Comparison of ENCODE assay signal across 10 cellular contexts in the genomic region with DNA sequence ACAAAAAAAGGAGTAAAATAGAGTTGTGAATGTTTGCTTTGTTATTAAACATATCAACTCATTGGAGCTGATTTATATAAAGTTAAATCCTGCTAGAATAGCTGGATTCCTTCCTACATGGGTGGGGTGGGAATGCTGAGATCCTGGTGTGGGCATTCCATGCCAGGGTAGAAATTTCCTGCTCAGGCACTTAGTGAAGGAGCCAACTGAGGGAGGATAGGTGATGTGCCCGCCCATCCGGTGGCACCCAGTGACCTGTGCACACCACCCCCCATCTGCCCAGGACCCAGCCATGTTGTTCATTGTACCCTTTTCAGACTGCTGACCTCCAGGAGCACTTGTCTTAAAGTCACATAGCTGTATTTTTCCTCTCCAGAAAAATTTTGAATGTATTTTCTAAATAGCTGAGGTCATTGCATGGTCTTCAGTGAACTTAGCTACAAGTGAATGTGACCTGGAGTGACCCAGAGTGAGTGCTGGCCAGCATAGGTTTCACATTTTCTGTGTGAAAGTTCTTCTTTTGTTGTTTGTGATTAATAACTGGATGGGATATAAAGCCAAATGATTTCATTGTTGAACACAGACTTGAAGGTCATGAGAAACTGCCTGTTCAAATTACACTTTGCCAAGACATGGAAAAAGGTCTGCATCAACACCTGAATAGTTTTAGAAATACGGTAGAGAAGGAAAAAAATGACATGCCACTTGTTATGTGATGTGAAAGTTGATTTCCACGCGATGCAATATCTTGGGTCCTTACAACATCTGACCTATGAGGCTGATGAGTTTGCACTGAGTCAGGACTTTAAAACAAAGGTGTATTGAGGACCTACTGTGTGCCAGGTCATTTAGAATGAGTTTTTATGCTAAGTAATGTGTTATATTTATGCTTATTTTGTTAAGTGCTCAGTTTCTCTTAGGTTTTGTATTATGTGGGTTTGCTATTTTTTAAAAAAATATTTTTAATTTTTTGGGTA.
DNase-seq lines count a peak whose midpoint lies in the region; ATAC-seq and TF ChIP-seq lines count a peak whose summit lies in the region.
"Had no signal": no experiment of that assay in that cellular context is flagged by ENCODE, and none has a peak within 500 bp of the region (broad histone marks: within the 10 kb centered on the region; RNA-seq: fewer than 3 reads in every experiment).

No MANE protein-coding gene starts in this region.

- intact Hi-C loops in CD4-positive, alpha-beta T cell (cut with DNase I, micrococcal nuclease), result no loop called here
- intact Hi-C loops in esophagus squamous epithelium (cut with DNase I), result no loop called here

- no peak for DNase-seq in CD4-positive, alpha-beta T cell
- DNase-seq in OCI-M1 (lab: John Stamatoyannopoulos, UW), result peak; percentile 54
- DNase-seq in esophagus squamous epithelium (lab: John Stamatoyannopoulos, UW), result no peak
- no peak for DNase-seq in osteocyte (ENCODE audit: extremely low spot score, unreplicated experiment)
- no peak for DNase-seq in T-cell
- no peak for DNase-seq in NCI-H446 treated with DMSO at 0.1 percent for 48 hours (lab: John Stamatoyannopoulos, UW)
- no peak for DNase-seq in HUDEP-2 (lab: John Stamatoyannopoulos, UW; ENCODE audit: unreplicated experiment in 76 of 76)
- DNase-seq: amniotic stem cell had no signal

- H3K27me3 ChIP-seq in CD4-positive, alpha-beta T cell (ENCODE audit: control insufficient read depth, insufficient read depth, low read length), result no peaks in the 10 kb centered on the region
- no peaks in the 10 kb centered on the region for H3K27me3 ChIP-seq in esophagus squamous epithelium

- 55 to 63% methylated on average over 5 of the region's 5 CpGs for WGBS in esophagus squamous epithelium, 2 donors

- H3K36me3 Mint-ChIP-seq in CD4-positive, alpha-beta T cell (ENCODE audit: low read depth), result peaks cover 29% of the 10 kb centered on the region
- H3K36me3 Mint-ChIP-seq in osteocyte (ENCODE audit: unreplicated experiment), result no peaks in the 10 kb centered on the region
- H3K36me3 Mint-ChIP-seq in T-cell, result peaks cover 36% of the 10 kb centered on the region

- CTCF ChIA-PET in CD4-positive, alpha-beta T cell (lab: Charles Lee), result no interaction called here
- CTCF ChIA-PET in T-cell (lab: Charles Lee), result interaction anchor here in 1 of 2 donors (0.6 kb wide), 1 partner anchor 937 kb away, joined by 3 read pairs; no protein-coding TSS in a partner anchor

- H3K36me3 ChIP-seq in esophagus squamous epithelium, result no peaks in the 10 kb centered on the region

- no peak for TF ChIP-seq POLR2A in esophagus squamous epithelium (IDR thresholded peaks at IDR 0.05)

- peak overlapping the region; percentile 35 for H3K4me3 Mint-ChIP-seq in CD4-positive, alpha-beta T cell
- H3K4me3 Mint-ChIP-seq in osteocyte (ENCODE audit: unreplicated experiment) (no peak overlapping the region), T-cell (no peak overlapping the region)

- no peaks in the 10 kb centered on the region for H3K27me3 Mint-ChIP-seq in CD4-positive, alpha-beta T cell
- H3K27me3 Mint-ChIP-seq in osteocyte (ENCODE audit: unreplicated experiment) (no peaks in the 10 kb centered on the region), T-cell (no peaks in the 10 kb centered on the region)

- H3K27ac ChIP-seq in CD4-positive, alpha-beta T cell (ENCODE audit: low read depth, low read length), result no peak overlapping the region
- peak overlapping the region in 3 of 4 donors; percentile 8 to 56 (median 45) for H3K27ac ChIP-seq in esophagus squamous epithelium
- H3K27ac ChIP-seq: C4-2B had no signal

- H3K4me1 Mint-ChIP-seq in CD4-positive, alpha-beta T cell (ENCODE audit: low read depth), result peaks cover 95% of the 10 kb centered on the region
- H3K4me1 Mint-ChIP-seq in osteocyte (ENCODE audit: unreplicated experiment), result peaks cover 47% of the 10 kb centered on the region
- H3K4me1 Mint-ChIP-seq in T-cell, result peaks cover 81 to 89% (median 83%) of the 10 kb centered on the region in 3 donors

- POLR2A ChIA-PET in CD4-positive, alpha-beta T cell (lab: Charles Lee), result no interaction called here
- POLR2A ChIA-PET in T-cell (lab: Charles Lee), result interaction anchor here (0.6 to 0.7 kb wide), 3 partner anchors 32 to 59 kb away, joined by 3 to 4 read pairs (median 3); no protein-coding TSS in a partner anchor

- H3K9me3 ChIP-seq in CD4-positive, alpha-beta T cell (ENCODE audit: control insufficient read depth, low read length), result no peaks in the 10 kb centered on the region
- no peaks in the 10 kb centered on the region for H3K9me3 ChIP-seq in esophagus squamous epithelium

- no peak overlapping the region for H3K4me3 ChIP-seq in esophagus squamous epithelium

- H3K4me1 ChIP-seq in esophagus squamous epithelium, result peaks cover 0 to 35% (median 33%) of the 10 kb centered on the region in 3 donors

- TF ChIP-seq CTCF in CD4-positive, alpha-beta T cell (IDR thresholded peaks at IDR 0.05), result no peak
- TF ChIP-seq CTCF in esophagus squamous epithelium (IDR thresholded peaks at IDR 0.05), result no peak
- TF ChIP-seq CTCF in osteocyte (IDR thresholded peaks at IDR 0.05), result no peak

- H3K27ac Mint-ChIP-seq in CD4-positive, alpha-beta T cell, result peak overlapping the region; percentile 16
- H3K27ac Mint-ChIP-seq in osteocyte (ENCODE audit: unreplicated experiment) (peak overlapping the region; percentile 61), T-cell (peak overlapping the region in 1 of 2 donors; percentile 62)

- ATAC-seq in CD4-positive, alpha-beta T cell (ENCODE audit: poor library complexity), result no peak
- ATAC-seq in T-cell (replicated peaks in 1 of 4) (no peak), HG03354 (IDR thresholded peaks at IDR 0.05; ENCODE audit: poor library complexity, severe bottlenecking, unreplicated experiment) (no peak)

- H3K9me3 Mint-ChIP-seq in CD4-positive, alpha-beta T cell, result no peaks in the 10 kb centered on the region
- H3K9me3 Mint-ChIP-seq in osteocyte (ENCODE audit: unreplicated experiment) (no peaks in the 10 kb centered on the region), T-cell (no peaks in the 10 kb centered on the region)
